ENCODE assay signal across 13 cellular contexts in genomic region chr19:2636142-2636896, GRCh38.
A peak's percentile ranks its signal among the peaks of the same experiment; 100 is the strongest.
DNase-seq lines count a peak whose midpoint lies in the region; ATAC-seq, FAIRE-seq and TF ChIP-seq lines count a peak whose summit lies in the region.
"Had no signal": no experiment of that assay in that cellular context is flagged by ENCODE, and none has a peak within 500 bp of the region (broad histone marks: within the 10 kb centered on the region; RNA-seq: fewer than 3 reads in every experiment).

No MANE protein-coding gene starts in this region.

- POLR2A ChIA-PET in K562 (lab: Yijun Ruan, JAX): interaction anchor here (0.9 to 1.7 kb wide), 2 partner anchors 160 to 485 kb away, joined by 3 to 9 read pairs; partner anchors contain the start of genes AP3D1 and GADD45B

- H2BK15ac ChIP-seq in mesendoderm (replicated peaks; ENCODE audit: low read depth): no peak overlapping the region

- WGBS in K562 (ENCODE audit: insufficient coverage, low coverage, missing lambda C conversion rate): 3% methylated on average over 10 of the region's 10 CpGs
- WGBS in mesendoderm (ENCODE audit: extremely low coverage, insufficient coverage, low lambda C conversion rate): no CpG with 5 or more reads among the region's 10 CpGs

- TF ChIP-seq CTCF in K562 (IDR thresholded peaks at IDR 0.05 in 2 of 3, conservative IDR thresholded peaks at IDR 0.05 in 1 of 3; ENCODE audit: insufficient read depth in 2 of 3, low read depth in 1 of 3, low read length in 3 of 3): no peak

- no peak for DNase-seq in K562 (ENCODE audit: extremely low read depth in 1 of 4, low spot score in 3 of 4)
- DNase-seq in memory B cell (ENCODE audit: low spot score in 2 of 2): no peak
- DNase-seq in posterior vena cava (ENCODE audit: low spot score): no peak
- DNase-seq in mesendoderm: no peak
- DNase-seq in activated naive CD4-positive, alpha-beta T cell treated with anti-CD3 and anti-CD28 coated beads for 36 hours: no peak
- DNase-seq: COR-L47 had no signal

- H3K4me1 Mint-ChIP-seq in IgD-negative memory B cell (peaks cover 34 to 64% (median 50%) of the 10 kb centered on the region in 3 donors), memory B cell (peaks cover 54% of the 10 kb centered on the region)
- peaks cover 15% of the 10 kb centered on the region for H3K4me1 Mint-ChIP-seq in activated naive CD4-positive, alpha-beta T cell treated with anti-CD3 and anti-CD28 coated beads for 36 hours (ENCODE audit: low read depth)

- H3K27me3 Mint-ChIP-seq in IgD-negative memory B cell (no peaks in the 10 kb centered on the region), memory B cell (no peaks in the 10 kb centered on the region)
- peaks cover 4% of the 10 kb centered on the region for H3K27me3 Mint-ChIP-seq in activated naive CD4-positive, alpha-beta T cell treated with anti-CD3 and anti-CD28 coated beads for 36 hours (ENCODE audit: low read depth)

- CTCF ChIA-PET in K562 (lab: Yijun Ruan, JAX; ENCODE audit: low intra/inter-chr PET ratio): interaction anchor here (0.5 to 1.3 kb wide), 6 partner anchors 25 to 923 kb away, joined by 3 to 11 read pairs (median 4); no protein-coding TSS in a partner anchor
- CTCF ChIA-PET in activated naive CD4-positive, alpha-beta T cell treated with anti-CD3 and anti-CD28 coated beads for 36 hours (lab: Charles Lee): interaction anchor here (0.8 to 6.3 kb wide), 10 partner anchors 8 to 304 kb away, joined by 3 to 92 read pairs (median 6); no protein-coding TSS in a partner anchor

- FAIRE-seq in K562 (lab: Jason Lieb, UNC): no peak

- peak overlapping the region; percentile 60 for H3K27ac ChIP-seq in BLaER1
- H3K27ac ChIP-seq in K562 (ENCODE audit: extremely low read depth, low read depth, low read length): no peak overlapping the region
- H3K27ac ChIP-seq in mesendoderm (ENCODE audit: low read depth, low read length): no peak overlapping the region
- H3K27ac ChIP-seq: body of pancreas, colonic mucosa, KMS-11, sigmoid colon had no signal

- H3K9ac ChIP-seq in BLaER1: peak overlapping the region; percentile 43; the same call in 1 of the 2 replicates
- H3K9ac ChIP-seq in K562 (ENCODE audit: insufficient read depth in 1 of 2, low read depth in 2 of 2, low read length in 2 of 2): no peak overlapping the region
- no peak overlapping the region for H3K9ac ChIP-seq in mesendoderm (ENCODE audit: low read length)
- H3K9ac ChIP-seq: KMS-11 had no signal

- no peak overlapping the region for H3K18ac ChIP-seq in mesendoderm (ENCODE audit: low read length)

- H3K36me3 ChIP-seq in BLaER1 (peaks cover 25% of the 10 kb centered on the region), K562 (ENCODE audit: control insufficient read depth, insufficient read depth, low read length) (no peaks in the 10 kb centered on the region), mesendoderm (ENCODE audit: control insufficient read depth, insufficient read depth, low read length) (no peaks in the 10 kb centered on the region)
- H3K36me3 ChIP-seq: colonic mucosa, sigmoid colon had no signal

- no peaks in the 10 kb centered on the region for H3K79me1 ChIP-seq in mesendoderm (ENCODE audit: low read length)

- in situ Hi-C loops in K562 (cut with MboI): no loop called here

- no peak for TF ChIP-seq RAD21 in K562 (CRISPR knock-in tag; conservative IDR thresholded peaks at IDR 0.05 in 1 of 2, IDR thresholded peaks at IDR 0.05 in 1 of 2)

- no peak overlapping the region for H2AK5ac ChIP-seq in mesendoderm (ENCODE audit: low read length)

- no peak overlapping the region for H4K8ac ChIP-seq in mesendoderm (ENCODE audit: low read depth, low read length)

- H3K9me3 Mint-ChIP-seq in IgD-negative memory B cell: peaks cover 0 to 2% (median 0%) of the 10 kb centered on the region in 3 donors
- no peaks in the 10 kb centered on the region for H3K9me3 Mint-ChIP-seq in memory B cell
- H3K9me3 Mint-ChIP-seq in activated naive CD4-positive, alpha-beta T cell treated with anti-CD3 and anti-CD28 coated beads for 36 hours: peaks cover under 1% of the 10 kb centered on the region

- intact Hi-C loops in K562 (cut with micrococcal nuclease) (no loop called here), posterior vena cava (cut with DNase I) (no loop called here)
- intact Hi-C loops in activated naive CD4-positive, alpha-beta T cell treated with anti-CD3 and anti-CD28 coated beads for 36 hours (cut with micrococcal nuclease): loop anchor here (5.0 kb wide), 1 partner anchor 54 kb away; no protein-coding TSS in a partner anchor

- TF ChIP-seq EP300 in K562 (IDR thresholded peaks at IDR 0.05; ENCODE audit: low read length): no peak

- H3K56ac ChIP-seq in mesendoderm (ENCODE audit: low read length): no peak overlapping the region

- H3K4me1 ChIP-seq in BLaER1: peaks cover 82% of the 10 kb centered on the region
- H3K4me1 ChIP-seq in K562 (replicated peaks in 1 of 2; ENCODE audit: control insufficient read depth in 2 of 2, insufficient read depth in 2 of 2, low read length in 2 of 2): peaks cover 0 to 22% of the 10 kb centered on the region in 2 experiments; a peak in 2 of 5 replicates
- no peaks in the 10 kb centered on the region for H3K4me1 ChIP-seq in mesendoderm (ENCODE audit: control insufficient read depth, low read depth, low read length)
- H3K4me1 ChIP-seq: colonic mucosa had no signal

- no peak overlapping the region for H4K5ac ChIP-seq in mesendoderm (ENCODE audit: low read length)

- no TSS peak for BruUV-seq in K562 (replicated peaks; lab: Mats Ljungman, UMichigan)

- no peak overlapping the region for H3K23ac ChIP-seq in mesendoderm (ENCODE audit: low read length)

- H3K9me1 ChIP-seq in K562 (ENCODE audit: control insufficient read depth, insufficient read depth, low read length): no peaks in the 10 kb centered on the region

- no peak overlapping the region for H2BK5ac ChIP-seq in mesendoderm (ENCODE audit: low read length)

- no peaks in the 10 kb centered on the region for H3K79me2 ChIP-seq in K562 (ENCODE audit: control insufficient read depth, insufficient read depth, low read length)
- no peaks in the 10 kb centered on the region for H3K79me2 ChIP-seq in mesendoderm (ENCODE audit: control insufficient read depth, insufficient read depth, low read length)

- H3K4me3 ChIP-seq in BLaER1 (no peak overlapping the region; the same call in 1 of the 2 replicates), K562 (no peak overlapping the region), mesendoderm (ENCODE audit: low read length) (no peak overlapping the region)
- H3K4me3 ChIP-seq: body of pancreas, colonic mucosa, sigmoid colon had no signal

- H3K27me3 ChIP-seq in BLaER1: no peaks in the 10 kb centered on the region
- peaks cover 0 to 29% of the 10 kb centered on the region in 2 experiments; a peak in 3 of 5 replicates for H3K27me3 ChIP-seq in K562 (ENCODE audit: control insufficient read depth in 2 of 2, insufficient read depth in 2 of 2, low read length in 2 of 2)
- no peaks in the 10 kb centered on the region for H3K27me3 ChIP-seq in mesendoderm (ENCODE audit: insufficient read depth, low read length, poor library complexity)
- H3K27me3 ChIP-seq: body of pancreas, colonic mucosa, sigmoid colon had no signal

- H2AFZ ChIP-seq in K562 (ENCODE audit: low read depth, low read length): no peak overlapping the region

- H3K27ac Mint-ChIP-seq in IgD-negative memory B cell: peak overlapping the region; percentile 71 to 96 (median 90)
- H3K27ac Mint-ChIP-seq in memory B cell: peak overlapping the region; percentile 87
- H3K27ac Mint-ChIP-seq in activated naive CD4-positive, alpha-beta T cell treated with anti-CD3 and anti-CD28 coated beads for 36 hours: no peak overlapping the region

- no peak overlapping the region for H2BK120ac ChIP-seq in mesendoderm (ENCODE audit: low read depth, low read length)

- H3K4me3 Mint-ChIP-seq in IgD-negative memory B cell (peak overlapping the region in 3 of 4 donors; percentile 40 to 92 (median 83)), memory B cell (peak overlapping the region; percentile 29)
- no peak overlapping the region for H3K4me3 Mint-ChIP-seq in activated naive CD4-positive, alpha-beta T cell treated with anti-CD3 and anti-CD28 coated beads for 36 hours

- H3K9me3 ChIP-seq in BLaER1 (peaks cover 12% of the 10 kb centered on the region), K562 (replicated peaks; ENCODE audit: control insufficient read depth, insufficient read depth, low read depth, low read length) (no peaks in the 10 kb centered on the region)
- H3K9me3 ChIP-seq: body of pancreas, colonic mucosa, sigmoid colon had no signal

- no peak overlapping the region for H3K4ac ChIP-seq in mesendoderm (ENCODE audit: low read depth, low read length)

- ATAC-seq in K562 (peak; percentile 20; the same call in 1 of the 3 replicates), memory B cell (ENCODE audit: low read depth) (peak; percentile 6), HG02610 (IDR thresholded peaks at IDR 0.05; ENCODE audit: unreplicated experiment) (no peak)

- TF ChIP-seq POLR2A in K562 (conservative IDR thresholded peaks at IDR 0.05): no peak

- peak overlapping the region; percentile 93 for H3K4me2 ChIP-seq in BLaER1
- H3K4me2 ChIP-seq in K562 (ENCODE audit: insufficient read depth, low read length): no peak overlapping the region
- no peak overlapping the region for H3K4me2 ChIP-seq in mesendoderm (ENCODE audit: low read length)

- peaks cover 80% of the 10 kb centered on the region for H4K20me1 ChIP-seq in BLaER1
- no peaks in the 10 kb centered on the region; the same call in 1 of the 2 replicates for H4K20me1 ChIP-seq in K562 (replicated peaks; ENCODE audit: control insufficient read depth, insufficient read depth, low read length)

- H3K36me3 Mint-ChIP-seq in IgD-negative memory B cell (peaks cover 4% of the 10 kb centered on the region), memory B cell (peaks cover 11% of the 10 kb centered on the region)
- H3K36me3 Mint-ChIP-seq in activated naive CD4-positive, alpha-beta T cell treated with anti-CD3 and anti-CD28 coated beads for 36 hours (ENCODE audit: low read depth): no peaks in the 10 kb centered on the region

TF ChIP-seq in K562, 482 proteins besides CTCF, POLR2A, EP300 and RAD21 (continues in another document):
- TF ChIP-seq ZNF699 (CRISPR knock-in tag; IDR thresholded peaks at IDR 0.05; ENCODE audit: insufficient replicate concordance): no peak
- no peak for TF ChIP-seq KAT2B (IDR thresholded peaks at IDR 0.05; ENCODE audit: low read depth, low read length)
- no peak for TF ChIP-seq RCOR1 (IDR thresholded peaks at IDR 0.05; ENCODE audit: borderline replicate concordance in 1 of 2, low read depth in 2 of 2, low read length in 2 of 2)
- TF ChIP-seq FOXP1 (CRISPR knock-in tag; IDR thresholded peaks at IDR 0.05): no peak
- TF ChIP-seq ZNF696 (CRISPR knock-in tag; conservative IDR thresholded peaks at IDR 0.05): no peak
